ENCODE assay signal across 1 cellular context in the genomic region with DNA sequence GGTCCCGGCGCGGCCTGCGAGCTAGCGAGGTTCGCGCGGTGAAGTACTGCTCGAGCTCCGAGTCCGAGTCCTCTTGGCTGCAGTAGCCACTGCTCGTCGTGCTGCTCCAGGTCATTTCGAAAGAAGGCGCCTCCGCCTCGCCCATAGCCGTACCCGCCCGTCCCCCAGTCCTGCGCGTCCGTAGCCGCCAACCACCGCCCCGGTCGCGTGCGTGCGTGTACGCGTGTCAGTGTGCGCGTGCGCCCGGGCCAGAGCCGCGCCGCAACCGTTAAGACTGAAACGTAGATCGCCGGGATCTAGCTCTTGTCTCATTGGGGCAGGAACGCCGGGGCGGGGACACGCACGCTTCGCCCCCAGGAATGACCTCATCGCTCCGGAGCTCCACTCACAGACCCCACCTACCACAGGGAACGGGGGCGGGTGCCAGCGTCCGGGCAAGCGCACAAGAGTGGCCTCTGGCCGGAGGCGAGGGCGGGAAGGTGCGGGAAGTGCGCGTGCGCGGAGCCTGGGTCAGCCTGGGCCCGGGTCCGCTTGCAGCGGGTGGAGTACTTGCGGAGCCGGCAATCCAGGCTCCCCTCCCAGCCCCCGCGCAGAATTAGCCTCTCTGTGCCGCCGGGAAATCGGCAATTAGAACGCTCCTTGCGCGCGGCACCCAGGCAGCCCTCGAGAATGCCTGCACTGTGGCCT.
TF ChIP-seq lines count a peak whose summit lies in the region.

No MANE protein-coding gene starts in this region.

TF ChIP-seq in HepG2, 621 proteins besides CTCF, POLR2A, EP300 and RAD21 (continued from another document and continues in another):
- no peak for TF ChIP-seq EEA1 (CRISPR knock-in tag; IDR thresholded peaks at IDR 0.05; ENCODE audit: borderline replicate concordance)
- TF ChIP-seq ZBTB7A (CRISPR knock-in tag; IDR thresholded peaks at IDR 0.05), result no peak
- TF ChIP-seq, protein P1, sequence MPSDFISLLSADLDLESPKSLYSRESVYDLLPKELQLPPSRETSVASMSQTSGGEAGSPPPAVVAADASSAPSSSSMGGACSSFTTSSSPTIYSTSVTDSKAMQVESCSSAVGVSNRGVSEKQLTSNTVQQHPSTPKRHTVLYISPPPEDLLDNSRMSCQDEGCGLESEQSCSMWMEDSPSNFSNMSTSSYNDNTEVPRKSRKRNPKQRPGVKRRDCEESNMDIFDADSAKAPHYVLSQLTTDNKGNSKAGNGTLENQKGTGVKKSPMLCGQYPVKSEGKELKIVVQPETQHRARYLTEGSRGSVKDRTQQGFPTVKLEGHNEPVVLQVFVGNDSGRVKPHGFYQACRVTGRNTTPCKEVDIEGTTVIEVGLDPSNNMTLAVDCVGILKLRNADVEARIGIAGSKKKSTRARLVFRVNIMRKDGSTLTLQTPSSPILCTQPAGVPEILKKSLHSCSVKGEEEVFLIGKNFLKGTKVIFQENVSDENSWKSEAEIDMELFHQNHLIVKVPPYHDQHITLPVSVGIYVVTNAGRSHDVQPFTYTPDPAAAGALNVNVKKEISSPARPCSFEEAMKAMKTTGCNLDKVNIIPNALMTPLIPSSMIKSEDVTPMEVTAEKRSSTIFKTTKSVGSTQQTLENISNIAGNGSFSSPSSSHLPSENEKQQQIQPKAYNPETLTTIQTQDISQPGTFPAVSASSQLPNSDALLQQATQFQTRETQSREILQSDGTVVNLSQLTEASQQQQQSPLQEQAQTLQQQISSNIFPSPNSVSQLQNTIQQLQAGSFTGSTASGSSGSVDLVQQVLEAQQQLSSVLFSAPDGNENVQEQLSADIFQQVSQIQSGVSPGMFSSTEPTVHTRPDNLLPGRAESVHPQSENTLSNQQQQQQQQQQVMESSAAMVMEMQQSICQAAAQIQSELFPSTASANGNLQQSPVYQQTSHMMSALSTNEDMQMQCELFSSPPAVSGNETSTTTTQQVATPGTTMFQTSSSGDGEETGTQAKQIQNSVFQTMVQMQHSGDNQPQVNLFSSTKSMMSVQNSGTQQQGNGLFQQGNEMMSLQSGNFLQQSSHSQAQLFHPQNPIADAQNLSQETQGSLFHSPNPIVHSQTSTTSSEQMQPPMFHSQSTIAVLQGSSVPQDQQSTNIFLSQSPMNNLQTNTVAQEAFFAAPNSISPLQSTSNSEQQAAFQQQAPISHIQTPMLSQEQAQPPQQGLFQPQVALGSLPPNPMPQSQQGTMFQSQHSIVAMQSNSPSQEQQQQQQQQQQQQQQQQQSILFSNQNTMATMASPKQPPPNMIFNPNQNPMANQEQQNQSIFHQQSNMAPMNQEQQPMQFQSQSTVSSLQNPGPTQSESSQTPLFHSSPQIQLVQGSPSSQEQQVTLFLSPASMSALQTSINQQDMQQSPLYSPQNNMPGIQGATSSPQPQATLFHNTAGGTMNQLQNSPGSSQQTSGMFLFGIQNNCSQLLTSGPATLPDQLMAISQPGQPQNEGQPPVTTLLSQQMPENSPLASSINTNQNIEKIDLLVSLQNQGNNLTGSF (CRISPR knock-in tag; IDR thresholded peaks at IDR 0.05), result peak; percentile 58; the same call in 1 of the 2 replicates
- TF ChIP-seq, protein P2, sequence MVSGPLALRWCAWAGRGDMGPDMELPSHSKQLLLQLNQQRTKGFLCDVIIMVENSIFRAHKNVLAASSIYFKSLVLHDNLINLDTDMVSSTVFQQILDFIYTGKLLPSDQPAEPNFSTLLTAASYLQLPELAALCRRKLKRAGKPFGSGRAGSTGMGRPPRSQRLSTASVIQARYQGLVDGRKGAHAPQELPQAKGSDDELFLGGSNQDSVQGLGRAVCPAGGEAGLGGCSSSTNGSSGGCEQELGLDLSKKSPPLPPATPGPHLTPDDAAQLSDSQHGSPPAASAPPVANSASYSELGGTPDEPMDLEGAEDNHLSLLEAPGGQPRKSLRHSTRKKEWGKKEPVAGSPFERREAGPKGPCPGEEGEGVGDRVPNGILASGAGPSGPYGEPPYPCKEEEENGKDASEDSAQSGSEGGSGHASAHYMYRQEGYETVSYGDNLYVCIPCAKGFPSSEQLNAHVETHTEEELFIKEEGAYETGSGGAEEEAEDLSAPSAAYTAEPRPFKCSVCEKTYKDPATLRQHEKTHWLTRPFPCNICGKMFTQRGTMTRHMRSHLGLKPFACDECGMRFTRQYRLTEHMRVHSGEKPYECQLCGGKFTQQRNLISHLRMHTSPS (CRISPR knock-in tag; IDR thresholded peaks at IDR 0.05; ENCODE audit: low read depth), result peak; percentile 15; the same call in 1 of the 2 replicates
- TF ChIP-seq, protein P3, sequence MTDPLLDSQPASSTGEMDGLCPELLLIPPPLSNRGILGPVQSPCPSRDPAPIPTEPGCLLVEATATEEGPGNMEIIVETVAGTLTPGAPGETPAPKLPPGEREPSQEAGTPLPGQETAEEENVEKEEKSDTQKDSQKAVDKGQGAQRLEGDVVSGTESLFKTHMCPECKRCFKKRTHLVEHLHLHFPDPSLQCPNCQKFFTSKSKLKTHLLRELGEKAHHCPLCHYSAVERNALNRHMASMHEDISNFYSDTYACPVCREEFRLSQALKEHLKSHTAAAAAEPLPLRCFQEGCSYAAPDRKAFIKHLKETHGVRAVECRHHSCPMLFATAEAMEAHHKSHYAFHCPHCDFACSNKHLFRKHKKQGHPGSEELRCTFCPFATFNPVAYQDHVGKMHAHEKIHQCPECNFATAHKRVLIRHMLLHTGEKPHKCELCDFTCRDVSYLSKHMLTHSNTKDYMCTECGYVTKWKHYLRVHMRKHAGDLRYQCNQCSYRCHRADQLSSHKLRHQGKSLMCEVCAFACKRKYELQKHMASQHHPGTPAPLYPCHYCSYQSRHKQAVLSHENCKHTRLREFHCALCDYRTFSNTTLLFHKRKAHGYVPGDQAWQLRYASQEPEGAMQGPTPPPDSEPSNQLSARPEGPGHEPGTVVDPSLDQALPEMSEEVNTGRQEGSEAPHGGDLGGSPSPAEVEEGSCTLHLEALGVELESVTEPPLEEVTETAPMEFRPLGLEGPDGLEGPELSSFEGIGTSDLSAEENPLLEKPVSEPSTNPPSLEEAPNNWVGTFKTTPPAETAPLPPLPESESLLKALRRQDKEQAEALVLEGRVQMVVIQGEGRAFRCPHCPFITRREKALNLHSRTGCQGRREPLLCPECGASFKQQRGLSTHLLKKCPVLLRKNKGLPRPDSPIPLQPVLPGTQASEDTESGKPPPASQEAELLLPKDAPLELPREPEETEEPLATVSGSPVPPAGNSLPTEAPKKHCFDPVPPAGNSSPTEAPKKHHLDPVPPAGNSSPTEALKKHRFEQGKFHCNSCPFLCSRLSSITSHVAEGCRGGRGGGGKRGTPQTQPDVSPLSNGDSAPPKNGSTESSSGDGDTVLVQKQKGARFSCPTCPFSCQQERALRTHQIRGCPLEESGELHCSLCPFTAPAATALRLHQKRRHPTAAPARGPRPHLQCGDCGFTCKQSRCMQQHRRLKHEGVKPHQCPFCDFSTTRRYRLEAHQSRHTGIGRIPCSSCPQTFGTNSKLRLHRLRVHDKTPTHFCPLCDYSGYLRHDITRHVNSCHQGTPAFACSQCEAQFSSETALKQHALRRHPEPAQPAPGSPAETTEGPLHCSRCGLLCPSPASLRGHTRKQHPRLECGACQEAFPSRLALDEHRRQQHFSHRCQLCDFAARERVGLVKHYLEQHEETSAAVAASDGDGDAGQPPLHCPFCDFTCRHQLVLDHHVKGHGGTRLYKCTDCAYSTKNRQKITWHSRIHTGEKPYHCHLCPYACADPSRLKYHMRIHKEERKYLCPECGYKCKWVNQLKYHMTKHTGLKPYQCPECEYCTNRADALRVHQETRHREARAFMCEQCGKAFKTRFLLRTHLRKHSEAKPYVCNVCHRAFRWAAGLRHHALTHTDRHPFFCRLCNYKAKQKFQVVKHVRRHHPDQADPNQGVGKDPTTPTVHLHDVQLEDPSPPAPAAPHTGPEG (CRISPR knock-in tag; IDR thresholded peaks at IDR 0.05), result 0 out of 2 replicates have a peak, but pooled peaks have one; percentile 6
- TF ChIP-seq SKI (IDR thresholded peaks at IDR 0.05; ENCODE audit: partially characterized antibody), result peak; percentile 27
- TF ChIP-seq ZNF44 (CRISPR knock-in tag; IDR thresholded peaks at IDR 0.05), result no peak
- TF ChIP-seq, protein P4, sequence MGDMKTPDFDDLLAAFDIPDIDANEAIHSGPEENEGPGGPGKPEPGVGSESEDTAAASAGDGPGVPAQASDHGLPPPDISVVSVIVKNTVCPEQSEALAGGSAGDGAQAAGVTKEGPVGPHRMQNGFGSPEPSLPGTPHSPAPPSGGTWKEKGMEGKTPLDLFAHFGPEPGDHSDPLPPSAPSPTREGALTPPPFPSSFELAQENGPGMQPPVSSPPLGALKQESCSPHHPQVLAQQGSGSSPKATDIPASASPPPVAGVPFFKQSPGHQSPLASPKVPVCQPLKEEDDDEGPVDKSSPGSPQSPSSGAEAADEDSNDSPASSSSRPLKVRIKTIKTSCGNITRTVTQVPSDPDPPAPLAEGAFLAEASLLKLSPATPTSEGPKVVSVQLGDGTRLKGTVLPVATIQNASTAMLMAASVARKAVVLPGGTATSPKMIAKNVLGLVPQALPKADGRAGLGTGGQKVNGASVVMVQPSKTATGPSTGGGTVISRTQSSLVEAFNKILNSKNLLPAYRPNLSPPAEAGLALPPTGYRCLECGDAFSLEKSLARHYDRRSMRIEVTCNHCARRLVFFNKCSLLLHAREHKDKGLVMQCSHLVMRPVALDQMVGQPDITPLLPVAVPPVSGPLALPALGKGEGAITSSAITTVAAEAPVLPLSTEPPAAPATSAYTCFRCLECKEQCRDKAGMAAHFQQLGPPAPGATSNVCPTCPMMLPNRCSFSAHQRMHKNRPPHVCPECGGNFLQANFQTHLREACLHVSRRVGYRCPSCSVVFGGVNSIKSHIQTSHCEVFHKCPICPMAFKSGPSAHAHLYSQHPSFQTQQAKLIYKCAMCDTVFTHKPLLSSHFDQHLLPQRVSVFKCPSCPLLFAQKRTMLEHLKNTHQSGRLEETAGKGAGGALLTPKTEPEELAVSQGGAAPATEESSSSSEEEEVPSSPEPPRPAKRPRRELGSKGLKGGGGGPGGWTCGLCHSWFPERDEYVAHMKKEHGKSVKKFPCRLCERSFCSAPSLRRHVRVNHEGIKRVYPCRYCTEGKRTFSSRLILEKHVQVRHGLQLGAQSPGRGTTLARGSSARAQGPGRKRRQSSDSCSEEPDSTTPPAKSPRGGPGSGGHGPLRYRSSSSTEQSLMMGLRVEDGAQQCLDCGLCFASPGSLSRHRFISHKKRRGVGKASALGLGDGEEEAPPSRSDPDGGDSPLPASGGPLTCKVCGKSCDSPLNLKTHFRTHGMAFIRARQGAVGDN (CRISPR knock-in tag; IDR thresholded peaks at IDR 0.05), result peak; percentile 98
- TF ChIP-seq PAX8 (CRISPR knock-in tag; IDR thresholded peaks at IDR 0.05; ENCODE audit: borderline replicate concordance), result peak; percentile 97; the same call in 1 of the 2 replicates
- TF ChIP-seq, protein P5, sequence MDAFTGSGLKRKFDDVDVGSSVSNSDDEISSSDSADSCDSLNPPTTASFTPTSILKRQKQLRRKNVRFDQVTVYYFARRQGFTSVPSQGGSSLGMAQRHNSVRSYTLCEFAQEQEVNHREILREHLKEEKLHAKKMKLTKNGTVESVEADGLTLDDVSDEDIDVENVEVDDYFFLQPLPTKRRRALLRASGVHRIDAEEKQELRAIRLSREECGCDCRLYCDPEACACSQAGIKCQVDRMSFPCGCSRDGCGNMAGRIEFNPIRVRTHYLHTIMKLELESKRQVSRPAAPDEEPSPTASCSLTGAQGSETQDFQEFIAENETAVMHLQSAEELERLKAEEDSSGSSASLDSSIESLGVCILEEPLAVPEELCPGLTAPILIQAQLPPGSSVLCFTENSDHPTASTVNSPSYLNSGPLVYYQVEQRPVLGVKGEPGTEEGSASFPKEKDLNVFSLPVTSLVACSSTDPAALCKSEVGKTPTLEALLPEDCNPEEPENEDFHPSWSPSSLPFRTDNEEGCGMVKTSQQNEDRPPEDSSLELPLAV (CRISPR knock-in tag; conservative IDR thresholded peaks at IDR 0.05; ENCODE audit: low read depth), result 0 out of 2 replicates have a peak, but pooled peaks have one; percentile 22
- TF ChIP-seq SP2 (CRISPR knock-in tag; IDR thresholded peaks at IDR 0.05), result peak; percentile 51; the same call in 1 of the 2 replicates
- TF ChIP-seq SP5 (CRISPR knock-in tag; IDR thresholded peaks at IDR 0.05; ENCODE audit: borderline replicate concordance, low read depth), result peak; percentile 67; the same call in 1 of the 2 replicates
- peak; percentile 75; the same call in 1 of the 2 replicates for TF ChIP-seq MZF1 (CRISPR knock-in tag; IDR thresholded peaks at IDR 0.05; ENCODE audit: borderline replicate concordance)
- TF ChIP-seq, protein P6, sequence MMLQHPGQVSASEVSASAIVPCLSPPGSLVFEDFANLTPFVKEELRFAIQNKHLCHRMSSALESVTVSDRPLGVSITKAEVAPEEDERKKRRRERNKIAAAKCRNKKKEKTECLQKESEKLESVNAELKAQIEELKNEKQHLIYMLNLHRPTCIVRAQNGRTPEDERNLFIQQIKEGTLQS (CRISPR knock-in tag; IDR thresholded peaks at IDR 0.05), result peak; percentile 83
- TF ChIP-seq, protein P7, sequence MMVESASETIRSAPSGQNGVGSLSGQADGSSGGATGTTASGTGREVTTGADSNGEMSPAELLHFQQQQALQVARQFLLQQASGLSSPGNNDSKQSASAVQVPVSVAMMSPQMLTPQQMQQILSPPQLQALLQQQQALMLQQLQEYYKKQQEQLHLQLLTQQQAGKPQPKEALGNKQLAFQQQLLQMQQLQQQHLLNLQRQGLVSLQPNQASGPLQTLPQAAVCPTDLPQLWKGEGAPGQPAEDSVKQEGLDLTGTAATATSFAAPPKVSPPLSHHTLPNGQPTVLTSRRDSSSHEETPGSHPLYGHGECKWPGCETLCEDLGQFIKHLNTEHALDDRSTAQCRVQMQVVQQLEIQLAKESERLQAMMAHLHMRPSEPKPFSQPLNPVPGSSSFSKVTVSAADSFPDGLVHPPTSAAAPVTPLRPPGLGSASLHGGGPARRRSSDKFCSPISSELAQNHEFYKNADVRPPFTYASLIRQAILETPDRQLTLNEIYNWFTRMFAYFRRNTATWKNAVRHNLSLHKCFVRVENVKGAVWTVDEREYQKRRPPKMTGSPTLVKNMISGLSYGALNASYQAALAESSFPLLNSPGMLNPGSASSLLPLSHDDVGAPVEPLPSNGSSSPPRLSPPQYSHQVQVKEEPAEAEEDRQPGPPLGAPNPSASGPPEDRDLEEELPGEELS (CRISPR knock-in tag; IDR thresholded peaks at IDR 0.05), result peak; percentile 25; the same call in 1 of the 2 replicates
- TF ChIP-seq, protein P8, sequence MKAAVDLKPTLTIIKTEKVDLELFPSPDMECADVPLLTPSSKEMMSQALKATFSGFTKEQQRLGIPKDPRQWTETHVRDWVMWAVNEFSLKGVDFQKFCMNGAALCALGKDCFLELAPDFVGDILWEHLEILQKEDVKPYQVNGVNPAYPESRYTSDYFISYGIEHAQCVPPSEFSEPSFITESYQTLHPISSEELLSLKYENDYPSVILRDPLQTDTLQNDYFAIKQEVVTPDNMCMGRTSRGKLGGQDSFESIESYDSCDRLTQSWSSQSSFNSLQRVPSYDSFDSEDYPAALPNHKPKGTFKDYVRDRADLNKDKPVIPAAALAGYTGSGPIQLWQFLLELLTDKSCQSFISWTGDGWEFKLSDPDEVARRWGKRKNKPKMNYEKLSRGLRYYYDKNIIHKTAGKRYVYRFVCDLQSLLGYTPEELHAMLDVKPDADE (CRISPR knock-in tag; IDR thresholded peaks at IDR 0.05), result 0 out of 2 replicates have a peak, but pooled peaks have one; percentile 38
- TF ChIP-seq ZNF354B (CRISPR knock-in tag; IDR thresholded peaks at IDR 0.05), result peak; percentile 61; the same call in 1 of the 2 replicates
- no peak for TF ChIP-seq TCF12 (IDR thresholded peaks at IDR 0.05)
- 0 out of 2 replicates have a peak, but pooled peaks have one; percentile 71 for TF ChIP-seq TCF12 (CRISPR knock-in tag; IDR thresholded peaks at IDR 0.05)
